8 cellular contexts compared by ENCODE assay signal in the genomic region with DNA sequence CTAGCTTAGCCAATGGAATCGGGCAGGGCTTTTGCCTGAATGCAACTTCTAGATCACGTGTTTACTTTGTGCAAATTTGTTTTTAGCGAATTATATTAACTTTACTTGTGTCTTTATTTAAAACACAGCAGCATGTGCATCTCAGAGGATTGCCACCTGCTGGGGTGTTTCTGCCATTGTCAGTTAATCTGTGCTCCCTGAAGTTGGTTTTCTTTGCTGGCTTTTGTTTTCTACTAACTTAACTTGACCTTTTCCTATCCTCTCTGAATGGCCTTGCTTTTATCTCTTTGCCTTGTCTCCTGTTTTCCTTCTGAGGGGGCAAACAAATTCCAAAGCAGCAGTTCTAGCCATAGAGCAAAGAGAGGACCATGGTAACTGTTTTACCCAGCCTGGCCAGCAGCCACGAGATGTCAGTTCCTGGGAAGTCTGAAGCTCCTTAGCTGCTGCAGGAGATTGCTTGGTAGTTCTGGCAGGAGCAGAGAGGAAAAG.
DNase-seq lines count a peak whose midpoint lies in the region; ATAC-seq and TF ChIP-seq lines count a peak whose summit lies in the region.

No MANE protein-coding gene starts in this region.

- H3K4me1 ChIP-seq in right lobe of liver = peaks cover 0 to 16% (median 6%) of the 10 kb centered on the region in 4 donors

- H3K4me3 ChIP-seq in right lobe of liver = no peak overlapping the region

- H3K27ac ChIP-seq in right lobe of liver = peak overlapping the region in 2 of 3 donors; percentile 25 to 37

- DNase-seq in DMS 273 (lab: John Stamatoyannopoulos, UW; ENCODE audit: unreplicated experiment) (peak; percentile 51), DMS 273 treated with DMSO at 0.1 percent for 48 hours (lab: John Stamatoyannopoulos, UW) (no peak), amniotic epithelial cell (ENCODE audit: low read depth) (peak; percentile 54), right lobe of liver (no peak), SKM-1 treated with dmso at 0.1 percent for 144 hours (lab: John Stamatoyannopoulos, UW; ENCODE audit: unreplicated experiment) (no peak)
- DNase-seq in activated naive CD4-positive, alpha-beta T cell treated with anti-CD3 and anti-CD28 coated beads, Interleukin-2, amount 10 ng/mL, durations not matched to agents 7 days and 5 days = no peak

- peak; percentile 58 to 72 (median 62) for TF ChIP-seq CTCF in right lobe of liver (IDR thresholded peaks at IDR 0.05)

- 7% methylated on average over 3 of the region's 4 CpGs for WGBS in right lobe of liver (ENCODE audit: insufficient coverage, low coverage, low lambda C conversion rate, missing lambda C conversion rate)

- peaks cover 10% of the 10 kb centered on the region for H3K27me3 Mint-ChIP-seq in activated naive CD4-positive, alpha-beta T cell treated with anti-CD3 and anti-CD28 coated beads, Interleukin-2, amount 10 ng/mL, durations not matched to agents 7 days and 5 days

- CTCF ChIA-PET in activated naive CD4-positive, alpha-beta T cell treated with anti-CD3 and anti-CD28 coated beads, Interleukin-2, amount 10 ng/mL, durations not matched to agents 7 days and 5 days (lab: Charles Lee) = interaction anchor here (3.8 kb wide), 1 partner anchor 103 kb away, joined by 24 read pairs; no protein-coding TSS in a partner anchor

- H3K9me3 ChIP-seq in right lobe of liver = no peaks in the 10 kb centered on the region

- no peaks in the 10 kb centered on the region for H3K36me3 ChIP-seq in right lobe of liver

- H3K36me3 Mint-ChIP-seq in activated naive CD4-positive, alpha-beta T cell treated with anti-CD3 and anti-CD28 coated beads, Interleukin-2, amount 10 ng/mL, durations not matched to agents 7 days and 5 days = no peaks in the 10 kb centered on the region

- ATAC-seq in HG03097 (IDR thresholded peaks at IDR 0.05; ENCODE audit: low FRiP score, unreplicated experiment) (peak; percentile 29), right lobe of liver (peak; percentile 82 to 88 (median 84)), GM21515 (IDR thresholded peaks at IDR 0.05; ENCODE audit: unreplicated experiment) (no peak)

- H3K27me3 ChIP-seq in right lobe of liver = no peaks in the 10 kb centered on the region

- intact Hi-C loops in right lobe of liver (cut with DNase I) = no loop called here

- H3K27ac Mint-ChIP-seq in activated naive CD4-positive, alpha-beta T cell treated with anti-CD3 and anti-CD28 coated beads, Interleukin-2, amount 10 ng/mL, durations not matched to agents 7 days and 5 days = no peak overlapping the region

- no peak overlapping the region for H3K4me3 Mint-ChIP-seq in activated naive CD4-positive, alpha-beta T cell treated with anti-CD3 and anti-CD28 coated beads, Interleukin-2, amount 10 ng/mL, durations not matched to agents 7 days and 5 days

- H3K4me1 Mint-ChIP-seq in activated naive CD4-positive, alpha-beta T cell treated with anti-CD3 and anti-CD28 coated beads, Interleukin-2, amount 10 ng/mL, durations not matched to agents 7 days and 5 days = no peaks in the 10 kb centered on the region

- TF ChIP-seq POLR2A in right lobe of liver (IDR thresholded peaks at IDR 0.05) = no peak

- no peaks in the 10 kb centered on the region for H3K9me3 Mint-ChIP-seq in activated naive CD4-positive, alpha-beta T cell treated with anti-CD3 and anti-CD28 coated beads, Interleukin-2, amount 10 ng/mL, durations not matched to agents 7 days and 5 days

Comparison
In these comparisons a context has a peak if more than half of its experiments do, and no peak if none do; other contexts are left out.
1. DNase-seq: peak in DMS 273 (single experiment) and amniotic epithelial cell (single experiment); none in DMS 273 treated with DMSO at 0.1 percent for 48 hours (single experiment), right lobe of liver (0 of 3), SKM-1 treated with dmso at 0.1 percent for 144 hours (single experiment) and activated naive CD4-positive, alpha-beta T cell treated with anti-CD3 and anti-CD28 coated beads, Interleukin-2, amount 10 ng/mL, durations not matched to agents 7 days and 5 days (single experiment).